In genomic region chr5:132853323-132853722, GRCh38 we compare ENCODE assay signal across 1 cellular context.
TF ChIP-seq lines count a peak whose summit lies in the region.

No MANE protein-coding gene starts in this region.

TF ChIP-seq in endothelial cell of umbilical vein, 7 proteins besides CTCF, POLR2A, EP300 and RAD21:
- TF ChIP-seq JUN (IDR thresholded peaks at IDR 0.05; ENCODE audit: borderline replicate concordance, insufficient read depth, insufficient read length, low read depth) (no peak), MYC (IDR thresholded peaks at IDR 0.05; ENCODE audit: low read depth, low read length) (no peak), MAX (IDR thresholded peaks at IDR 0.05; ENCODE audit: insufficient read depth, insufficient read length) (no peak), FOS (IDR thresholded peaks at IDR 0.05; ENCODE audit: borderline replicate concordance, insufficient read depth, low read length) (no peak), EZH2 (IDR thresholded peaks at IDR 0.05; ENCODE audit: borderline replicate concordance, low read depth, low read length, severe bottlenecking) (no peak), POLR2AphosphoS5 (IDR thresholded peaks at IDR 0.05; ENCODE audit: insufficient read depth, low read depth, low read length) (no peak), GATA2 (IDR thresholded peaks at IDR 0.05; ENCODE audit: insufficient read depth, insufficient read length, low read depth, low read length) (no peak)
